In genomic region chr2:179019260-179019659, GRCh38 we compare ENCODE assay signal across 31 cellular contexts. TPM values are rescaled to one million over a fixed set of nuclear protein-coding genes. Genes with fewer than 3 reads are reported as not detected.
"Had no signal": no experiment of that assay in that cellular context is flagged by ENCODE, and none has a peak within 500 bp of the region (broad histone marks: within the 10 kb centered on the region; RNA-seq: fewer than 3 reads in every experiment).

No MANE protein-coding gene starts in this region.

- H3K4me3 ChIP-seq: ascending aorta, cardiac muscle cell had no signal

- FAIRE-seq: bronchial epithelial cell, TTC549 had no signal

- H3K27ac ChIP-seq: ascending aorta, VCaP had no signal

- H3K27me3 ChIP-seq: ascending aorta, cardiac muscle cell had no signal

- H3K36me3 ChIP-seq: ascending aorta had no signal

- ATAC-seq: activated CD8-positive, alpha-beta memory T cell treated with anti-CD3 and anti-CD28 coated beads, Interleukin-2, amount 10 ng/mL, durations not matched to agents 7 days and 5 days; activated naive CD8-positive, alpha-beta T cell treated with anti-CD3 and anti-CD28 coated beads, Interleukin-2, amount 50 U/mL, for 24 hours had no signal

- H3K9me3 ChIP-seq: ascending aorta had no signal

- DNase-seq: activated B cell treated with CpG ODN at 0.5 μM for 24 hours; activated CD4-positive, alpha-beta memory T cell treated with anti-CD3 and anti-CD28 coated beads, Interleukin-2, amount 10 ng/mL, durations not matched to agents 7 days and 5 days; activated CD4-positive, alpha-beta T cell treated with anti-CD3 and anti-CD28 coated beads for 4 hours; activated CD4-positive, alpha-beta T cell treated with anti-CD3 and anti-CD28 coated beads, Interleukin-2, amount 10 ng/mL, durations not matched to agents 24 days and 14 days; activated CD4-positive, alpha-beta T cell treated with anti-CD3 and anti-CD28 coated beads, Interleukin-2, amount 50 U/mL, for 1 hour; activated CD4-positive, alpha-beta T cell treated with anti-CD3 and anti-CD28 coated beads, Interleukin-2, amount 50 U/mL, for 48 hours; activated CD4-positive, CD25-positive, alpha-beta regulatory T cell treated with anti-CD3 and anti-CD28 coated beads, Interleukin-2, amount 50 U/mL, for 72 hours; activated CD8-positive, alpha-beta memory T cell treated with anti-CD3 and anti-CD28 coated beads for 24 hours; activated CD8-positive, alpha-beta memory T cell treated with anti-CD3 and anti-CD28 coated beads, Interleukin-2, amount 10 ng/mL, durations not matched to agents 7 days and 5 days; activated CD8-positive, alpha-beta memory T cell treated with anti-CD3 and anti-CD28 coated beads, Interleukin-2, amount 50 U/mL, for 48 hours; activated CD8-positive, alpha-beta T cell treated with anti-CD3 and anti-CD28 coated beads, Interleukin-2, amount 10 ng/mL, durations not matched to agents 7 days and 5 days; activated effector memory CD4-positive, alpha-beta T cell treated with Interleukin-2 at 50 U/mL for 16 hours; activated gamma-delta T cell; activated naive CD4-positive, alpha-beta T cell treated with anti-CD3 and anti-CD28 coated beads, Interleukin-2, amount 10 ng/mL, durations not matched to agents 7 days and 5 days; activated naive CD4-positive, alpha-beta T cell treated with Interleukin-2 at 50 U/mL for 16 hours; activated naive CD8-positive, alpha-beta T cell treated with anti-CD3 and anti-CD28 coated beads, Interleukin-2, amount 10 ng/mL, durations not matched to agents 7 days and 5 days; activated naive CD8-positive, alpha-beta T cell treated with anti-CD3 and anti-CD28 coated beads, Interleukin-2, amount 50 U/mL, for 24 hours; activated T-cell treated with anti-CD3 and anti-CD28 coated beads, Interleukin-2, amount 50 U/mL, for 24 hours; activated T-cell treated with anti-CD3 and anti-CD28 coated beads, Interleukin-2, amount 50 U/mL, for 48 hours; amygdala; anterior cingulate cortex; caudate nucleus; cerebellar nuclear complex; T-helper 2 cell; T-helper 9 cell had no signal

RNA-seq across cellular contexts. Expression of gene CCDC141, which starts 30.7 kb away (rescaled TPM):
- total RNA-seq: bronchial epithelial cell, chondrocyte had no signal
